In genomic region chr5:194102-194501, GRCh38 we compare ENCODE assay signal across 17 cellular contexts. TPM values are rescaled to one million over a fixed set of nuclear protein-coding genes. Genes with fewer than 3 reads are reported as not detected.
"Had no signal": no experiment of that assay in that cellular context is flagged by ENCODE, and none has a peak within 500 bp of the region (broad histone marks: within the 10 kb centered on the region; RNA-seq: fewer than 3 reads in every experiment).

No MANE protein-coding gene starts in this region.

- H3K4me3 ChIP-seq: lung, suprapubic skin had no signal

- H3K27ac Mint-ChIP-seq: activated B cell treated with CpG ODN at 0.5 μM for 24 hours; activated CD8-positive, alpha-beta T cell treated with anti-CD3 and anti-CD28 coated beads, Interleukin-2, amount 10 ng/mL, durations not matched to agents 7 days and 5 days; activated naive CD4-positive, alpha-beta T cell treated with anti-CD3 and anti-CD28 coated beads, Interleukin-2, amount 50 U/mL, for 72 hours; immature natural killer cell; naive thymus-derived CD8-positive, alpha-beta T cell; stimulated activated naive CD8-positive, alpha-beta T cell treated with anti-CD3 and anti-CD28 coated beads, Interleukin-15, Interleukin-2, amounts not matched to agents 100 ng/mL and 50 ng/mL, for 24 hours had no signal

- H3K9me3 Mint-ChIP-seq: activated B cell treated with CpG ODN at 0.5 μM for 24 hours; activated naive CD4-positive, alpha-beta T cell treated with anti-CD3 and anti-CD28 coated beads, Interleukin-2, amount 50 U/mL, for 72 hours; immature natural killer cell; naive thymus-derived CD8-positive, alpha-beta T cell; stimulated activated naive CD8-positive, alpha-beta T cell treated with anti-CD3 and anti-CD28 coated beads, Interleukin-15, Interleukin-2, amounts not matched to agents 100 ng/mL and 50 ng/mL, for 24 hours had no signal

- DNase-seq: activated B cell treated with CpG ODN at 0.5 μM for 24 hours; activated CD4-positive, alpha-beta T cell treated with anti-CD3 and anti-CD28 coated beads for 48 hours; activated CD8-positive, alpha-beta T cell treated with anti-CD3 and anti-CD28 coated beads, Interleukin-2, amount 10 ng/mL, durations not matched to agents 7 days and 5 days; caudate nucleus; immature natural killer cell; left cardiac atrium; naive thymus-derived CD8-positive, alpha-beta T cell; retina; SW 1271; trophoblast cell had no signal

- H2AFZ ChIP-seq: parathyroid adenoma had no signal

- H3K9me3 ChIP-seq: neutrophil, suprapubic skin had no signal

- ATAC-seq: activated CD8-positive, alpha-beta T cell treated with anti-CD3 and anti-CD28 coated beads, Interleukin-2, amount 10 ng/mL, durations not matched to agents 7 days and 5 days; activated naive CD4-positive, alpha-beta T cell treated with anti-CD3 and anti-CD28 coated beads, Interleukin-2, amount 50 U/mL, for 72 hours; naive thymus-derived CD8-positive, alpha-beta T cell had no signal

- H3K36me3 ChIP-seq: neutrophil, suprapubic skin had no signal

- H3K36me3 Mint-ChIP-seq: activated naive CD4-positive, alpha-beta T cell treated with anti-CD3 and anti-CD28 coated beads, Interleukin-2, amount 50 U/mL, for 72 hours; immature natural killer cell; naive thymus-derived CD8-positive, alpha-beta T cell had no signal

- H3K27ac ChIP-seq: neutrophil, parathyroid adenoma, suprapubic skin had no signal

- H3K4me3 Mint-ChIP-seq: activated B cell treated with CpG ODN at 0.5 μM for 24 hours; activated CD8-positive, alpha-beta T cell treated with anti-CD3 and anti-CD28 coated beads, Interleukin-2, amount 10 ng/mL, durations not matched to agents 7 days and 5 days; immature natural killer cell; stimulated activated naive CD8-positive, alpha-beta T cell treated with anti-CD3 and anti-CD28 coated beads, Interleukin-15, Interleukin-2, amounts not matched to agents 100 ng/mL and 50 ng/mL, for 24 hours had no signal

- H3K79me2 ChIP-seq: parathyroid adenoma had no signal

- H3K4me1 Mint-ChIP-seq: immature natural killer cell had no signal

- H3K9ac ChIP-seq: parathyroid adenoma had no signal

RNA-seq across cellular contexts. Expression of gene LRRC14B, which starts 2.8 kb away (rescaled TPM):
- total RNA-seq: activated B cell treated with CpG ODN at 0.5 μM for 24 hours; activated CD8-positive, alpha-beta T cell treated with anti-CD3 and anti-CD28 coated beads, Interleukin-2, amount 10 ng/mL, durations not matched to agents 7 days and 5 days; naive thymus-derived CD8-positive, alpha-beta T cell; suprapubic skin; T-helper 2 cell treated with Interferon-gamma antibody and Interleukin-4, amounts not matched to agents 100 ng/mL and 5 ng/mL, for 36 hours had no signal
- polyA plus RNA-seq: immature natural killer cell, lung had no signal
